Comparison of ENCODE assay signal across 27 cellular contexts in genomic region chr1:2850502-2850901, GRCh38. TPM values are rescaled to one million over a fixed set of nuclear protein-coding genes. Genes with fewer than 3 reads are reported as not detected.
A peak's percentile ranks its signal among the peaks of the same experiment; 100 is the strongest.
DNase-seq lines count a peak whose midpoint lies in the region; ATAC-seq, FAIRE-seq and TF ChIP-seq lines count a peak whose summit lies in the region.
"Had no signal": no experiment of that assay in that cellular context is flagged by ENCODE, and none has a peak within 500 bp of the region (broad histone marks: within the 10 kb centered on the region; RNA-seq: fewer than 3 reads in every experiment).

No MANE protein-coding gene starts in this region.

- FAIRE-seq in HepG2 (lab: Jason Lieb, UNC) (no peak), kidney (lab: Jason Lieb, UNC) (no peak)
- FAIRE-seq: A549, D721Med, GM12878, GM18507, H54 had no signal

- POLR2A ChIA-PET in HepG2 (lab: Yijun Ruan, JAX), result no interaction called here

- H3K9ac ChIP-seq in HepG2 (ENCODE audit: insufficient read depth, low read depth, low read length) (no peak overlapping the region), kidney (ENCODE audit: low read length in 2 of 2) (no peak overlapping the region)
- H3K9ac ChIP-seq: BLaER1 treated with 17β-estradiol and CSF1 and Interleukin-3, amounts not matched to agents 10 nM and 100 nM had no signal

- H2AFZ ChIP-seq in HepG2 (ENCODE audit: low read length) (no peak overlapping the region), osteoblast (ENCODE audit: low read length) (no peak overlapping the region)

- H3K27ac Mint-ChIP-seq in T-helper 17 cell, result peak overlapping the region; percentile 54
- H3K27ac Mint-ChIP-seq in glutamatergic neuron (ENCODE audit: unreplicated experiment), result no peak overlapping the region
- H3K27ac Mint-ChIP-seq: CD4-positive, alpha-beta T cell had no signal

- WGBS in right lobe of liver (ENCODE audit: insufficient coverage, low coverage, low lambda C conversion rate, missing lambda C conversion rate), result 50% methylated on average over 14 of the region's 17 CpGs
- 28% methylated on average over 17 of the region's 17 CpGs for WGBS in HepG2 (ENCODE audit: low lambda C conversion rate)

- H3K27ac ChIP-seq in right lobe of liver, result no peak overlapping the region
- H3K27ac ChIP-seq in HepG2 (ENCODE audit: extremely low read length, insufficient read depth, low read length), result no peak overlapping the region
- H3K27ac ChIP-seq in kidney (ENCODE audit: low read depth in 2 of 2, low read length in 2 of 2), result no peak overlapping the region
- no peak overlapping the region for H3K27ac ChIP-seq in osteoblast (ENCODE audit: low read depth, low read length)
- H3K27ac ChIP-seq: A549; BLaER1 treated with 17β-estradiol and CSF1 and Interleukin-3, amounts not matched to agents 10 nM and 100 nM had no signal

- H4K20me1 ChIP-seq in HepG2 (ENCODE audit: insufficient read depth, low read length) (no peaks in the 10 kb centered on the region), osteoblast (ENCODE audit: insufficient read depth, low read length) (no peaks in the 10 kb centered on the region)

- no peak overlapping the region for H3K4me3 ChIP-seq in right lobe of liver
- no peak overlapping the region for H3K4me3 ChIP-seq in HepG2 (replicated peaks in 1 of 3; ENCODE audit: insufficient read depth in 1 of 3, low read depth in 2 of 3, low read length in 3 of 3)
- no peak overlapping the region for H3K4me3 ChIP-seq in kidney (ENCODE audit: low read length in 2 of 2)
- no peak overlapping the region for H3K4me3 ChIP-seq in osteoblast (ENCODE audit: insufficient read depth, low read length)
- H3K4me3 ChIP-seq: A549; BLaER1 treated with 17β-estradiol and CSF1 and Interleukin-3, amounts not matched to agents 10 nM and 100 nM; GM12878; HAP-1 had no signal

- H3K79me2 ChIP-seq in HepG2 (ENCODE audit: insufficient read depth, low read length), result no peaks in the 10 kb centered on the region
- H3K79me2 ChIP-seq in osteoblast (ENCODE audit: insufficient read depth, low read length), result no peaks in the 10 kb centered on the region

- H3K4me2 ChIP-seq in HepG2 (ENCODE audit: low read depth, low read length), result no peak overlapping the region
- H3K4me2 ChIP-seq in osteoblast (ENCODE audit: insufficient read depth, low read length), result no peak overlapping the region
- H3K4me2 ChIP-seq: A549; BLaER1 treated with 17β-estradiol and CSF1 and Interleukin-3, amounts not matched to agents 10 nM and 100 nM had no signal

- H3K4me1 Mint-ChIP-seq in T-helper 17 cell, result peaks cover 7% of the 10 kb centered on the region
- H3K4me1 Mint-ChIP-seq in glutamatergic neuron (ENCODE audit: low read depth, unreplicated experiment), result no peaks in the 10 kb centered on the region
- H3K4me1 Mint-ChIP-seq: CD8-positive, alpha-beta memory T cell had no signal

- DNase-seq in right lobe of liver (peak in 2 of 3 donors; percentile 9 to 46), HepG2 (ENCODE audit: low spot score) (no peak), T-helper 17 cell (peak in 1 of 3 donors; percentile 7), kidney (peak; percentile 67), osteoblast (ENCODE audit: insufficient read length, low spot score, missing footprints) (peak; percentile 69), glomerular visceral epithelial cell (ENCODE audit: extremely low spot score) (no peak), glutamatergic neuron (no peak)
- DNase-seq: 8988T; ACHN; AML-193; BE2C; CD4-positive, alpha-beta T cell; CD8-positive, alpha-beta memory T cell; DMS 273 treated with DMSO at 0.1 percent for 48 hours; DMS79; EL; GDM1; GOT3 had no signal

- ATAC-seq in right lobe of liver (no peak), HepG2 (no peak), T-helper 17 cell (no peak), GM19395 (IDR thresholded peaks at IDR 0.05; ENCODE audit: unreplicated experiment) (no peak)
- ATAC-seq: A549, GM12878 had no signal

- TF ChIP-seq RAD21 in HepG2 (CRISPR knock-in tag; IDR thresholded peaks at IDR 0.05), result no peak

- TF ChIP-seq POLR2A in right lobe of liver (IDR thresholded peaks at IDR 0.05), result no peak
- TF ChIP-seq POLR2A in HepG2 (IDR thresholded peaks at IDR 0.05; ENCODE audit: insufficient read depth in 1 of 2, low read depth in 2 of 2, low read length in 2 of 2), result no peak

- TF ChIP-seq CTCF in right lobe of liver (IDR thresholded peaks at IDR 0.05) (no peak), HepG2 (CRISPR knock-in tag; IDR thresholded peaks at IDR 0.05) (no peak), kidney (IDR thresholded peaks at IDR 0.05; ENCODE audit: borderline replicate concordance, extremely low read depth, insufficient read depth) (no peak), osteoblast (IDR thresholded peaks at IDR 0.05; ENCODE audit: extremely low read depth, low read depth, low read length) (no peak), glutamatergic neuron (IDR thresholded peaks at IDR 0.05; ENCODE audit: partially characterized antibody, unreplicated experiment) (no peak)

- H3K36me3 ChIP-seq in right lobe of liver (no peaks in the 10 kb centered on the region), HepG2 (replicated peaks in 1 of 2; ENCODE audit: control insufficient read depth in 1 of 2, insufficient read depth in 2 of 2, low read length in 2 of 2) (no peaks in the 10 kb centered on the region), kidney (ENCODE audit: control insufficient read depth in 1 of 2, insufficient read depth in 2 of 2, low read length in 2 of 2) (no peaks in the 10 kb centered on the region), osteoblast (ENCODE audit: insufficient read depth, low read length) (no peaks in the 10 kb centered on the region)
- H3K36me3 ChIP-seq: BE2C; BLaER1 treated with 17β-estradiol and CSF1 and Interleukin-3, amounts not matched to agents 10 nM and 100 nM; HAP-1 had no signal

- TF ChIP-seq EP300 in HepG2 (IDR thresholded peaks at IDR 0.05; ENCODE audit: low read depth in 2 of 2, low read length in 2 of 2) (no peak), HepG2 (CRISPR knock-in tag; IDR thresholded peaks at IDR 0.05; ENCODE audit: borderline replicate concordance) (no peak)

- H3K36me3 Mint-ChIP-seq in T-helper 17 cell (ENCODE audit: low read depth) (no peaks in the 10 kb centered on the region), glutamatergic neuron (ENCODE audit: unreplicated experiment) (peaks cover under 1% of the 10 kb centered on the region)
- H3K36me3 Mint-ChIP-seq: CD14-positive monocyte; CD8-positive, alpha-beta memory T cell had no signal

- H3K4me3 Mint-ChIP-seq in T-helper 17 cell, result no peak overlapping the region
- no peak overlapping the region for H3K4me3 Mint-ChIP-seq in glutamatergic neuron (ENCODE audit: unreplicated experiment)
- H3K4me3 Mint-ChIP-seq: CD14-positive monocyte; CD4-positive, alpha-beta T cell had no signal

- in situ Hi-C loops in HepG2 (cut with HindIII; ENCODE audit: extremely low pct_ligation_motif_present, low pct_unique_long_range_greater_than_20kb), result no loop called here

- H3K27me3 ChIP-seq in right lobe of liver (no peaks in the 10 kb centered on the region), HepG2 (ENCODE audit: control insufficient read depth in 1 of 2, insufficient read depth in 2 of 2, low read length in 2 of 2) (peaks cover 6 to 77% of the 10 kb centered on the region in 2 experiments; a peak in 4 of 5 replicates), osteoblast (ENCODE audit: insufficient read depth, low read length) (no peaks in the 10 kb centered on the region)

- BruUV-seq in HepG2 (replicated peaks; lab: Mats Ljungman, UMichigan), result no TSS peak

- CTCF ChIA-PET in HepG2 (lab: Yijun Ruan, JAX; ENCODE audit: low intra/inter-chr PET ratio, low total read pairs), result no interaction called here

- peaks cover 28% of the 10 kb centered on the region for H3K27me3 Mint-ChIP-seq in T-helper 17 cell
- H3K27me3 Mint-ChIP-seq in glutamatergic neuron (ENCODE audit: unreplicated experiment), result peaks cover 6% of the 10 kb centered on the region

- peaks cover 2% of the 10 kb centered on the region for H3K9me3 Mint-ChIP-seq in glutamatergic neuron (ENCODE audit: unreplicated experiment)
- H3K9me3 Mint-ChIP-seq: CD4-positive, alpha-beta T cell had no signal

- intact Hi-C loops in right lobe of liver (cut with DNase I), result no loop called here
- intact Hi-C loops in HepG2 (cut with micrococcal nuclease; ENCODE audit: unreplicated experiment), result no loop called here
- intact Hi-C loops in kidney (cut with DNase I), result no loop called here

- H3K4me1 ChIP-seq in right lobe of liver (no peaks in the 10 kb centered on the region), HepG2 (ENCODE audit: insufficient read depth, low read length) (no peaks in the 10 kb centered on the region), kidney (ENCODE audit: control insufficient read depth in 1 of 2, insufficient read depth in 1 of 2, low read depth in 1 of 2, low read length in 2 of 2) (no peaks in the 10 kb centered on the region), osteoblast (ENCODE audit: insufficient read depth, low read length) (no peaks in the 10 kb centered on the region)
- H3K4me1 ChIP-seq: A549, BE2C, HAP-1 had no signal

- H3K9me3 ChIP-seq in right lobe of liver (no peaks in the 10 kb centered on the region), HepG2 (ENCODE audit: low read length) (no peaks in the 10 kb centered on the region), T-helper 17 cell (ENCODE audit: control insufficient read depth, low read length, poor library complexity, severe bottlenecking) (no peaks in the 10 kb centered on the region), kidney (ENCODE audit: control insufficient read depth in 1 of 2, low read length in 2 of 2) (no peaks in the 10 kb centered on the region), osteoblast (ENCODE audit: low read depth, low read length) (no peaks in the 10 kb centered on the region)
- H3K9me3 ChIP-seq: A549; BE2C; BLaER1 treated with 17β-estradiol and CSF1 and Interleukin-3, amounts not matched to agents 10 nM and 100 nM; HAP-1 had no signal

RNA-seq across cellular contexts. Expression of gene TTC34, which starts 49.0 kb away (rescaled TPM):
- total RNA-seq in right lobe of liver (under 1 TPM in 5 of 6 experiments, not detected in 1; 0.06 to 0.23 (median 0.18) TPM), HepG2 (2016; rRNA removed; fragmentation: Illumina TruSeq; extraction: Trizol) (0.07 TPM in 1 of 2 replicates, not detected in the other), T-helper 17 cell (1 to 10 TPM in 1 of 2 donors, under 1 TPM in 1; 0.94 to 1.1 TPM), kidney (2.4 TPM), osteoblast (0.29 and 0.36 TPM in 2 replicates), glutamatergic neuron (ENCODE audit: unreplicated experiment) (0.74 TPM)
- total RNA-seq in HepG2 (2016; cell fraction: cytosol; rRNA removed; fragmentation: Illumina TruSeq; extraction: Trizol; ENCODE audit: low read depth), result not detected in 2 replicates
- total RNA-seq in HepG2 (2016; cell fraction: insoluble cytoplasmic fraction; rRNA removed; fragmentation: Illumina TruSeq; extraction: Trizol), result 0.09 TPM in 1 of 2 replicates, not detected in the other
- total RNA-seq in HepG2 (2016; cell fraction: membrane; rRNA removed; fragmentation: Illumina TruSeq; extraction: Trizol), result 0.03 TPM in 1 of 2 replicates, not detected in the other
- 0.22 and 0.31 TPM in 2 replicates for total RNA-seq in HepG2 (2016; cell fraction: nucleus; rRNA removed; fragmentation: Illumina TruSeq; extraction: Trizol)
- polyA plus RNA-seq in HepG2 (2011; rRNA removed) (0.11 and 0.13 TPM in 2 replicates), kidney (ENCODE audit: insufficient read depth, low read depth, low replicate concordance) (0.15 TPM)
- polyA plus RNA-seq in HepG2 (2011; cell fraction: cytosol; rRNA removed), result 0.01 and 0.03 TPM in 2 replicates
- polyA plus RNA-seq in HepG2 (2011; cell fraction: nucleus; rRNA removed), result 1.1 and 1.5 TPM in 2 replicates
- polyA plus RNA-seq in HepG2 (2012), result 0.08 and 0.16 TPM in 2 replicates
- 0.01 TPM in 1 of 2 replicates, not detected in the other for polyA plus RNA-seq in HepG2 (2016; cell fraction: cytosol; fragmentation: Illumina TruSeq; extraction: Trizol; ENCODE audit: low read depth)
- 0.03 and 0.05 TPM in 2 replicates for polyA plus RNA-seq in HepG2 (2016; cell fraction: insoluble cytoplasmic fraction; fragmentation: Illumina TruSeq; extraction: Trizol; ENCODE audit: low read depth)
- polyA plus RNA-seq in HepG2 (2016; cell fraction: membrane; fragmentation: Illumina TruSeq; extraction: Trizol; ENCODE audit: low read depth), result 0.03 TPM in 1 of 2 replicates, not detected in the other
- 0.33 and 0.36 TPM in 2 replicates for polyA plus RNA-seq in HepG2 (2016; cell fraction: nucleus; fragmentation: Illumina TruSeq; extraction: Trizol; ENCODE audit: insufficient read depth, low read depth)
- polyA minus RNA-seq in HepG2 (2011; rRNA and poly(A)+ RNA removed; ENCODE audit: low replicate concordance), result 0.84 and 0.87 TPM in 2 replicates
- polyA minus RNA-seq in HepG2 (2011; cell fraction: cytosol; rRNA and poly(A)+ RNA removed), result 0.09 and 0.10 TPM in 2 replicates
- 1.7 and 2.5 TPM in 2 replicates for polyA minus RNA-seq in HepG2 (2011; cell fraction: nucleus; rRNA and poly(A)+ RNA removed)

Comparison
In these comparisons a context has a peak if more than half of its experiments do, and no peak if none do; other contexts are left out.
1. DNase-seq: peak in right lobe of liver (2 of 3), kidney (single experiment) and osteoblast (single experiment); none in HepG2 (single experiment), glomerular visceral epithelial cell (single experiment) and glutamatergic neuron (single experiment).